Comparison of ENCODE assay signal across 1 cellular context in the genomic region with DNA sequence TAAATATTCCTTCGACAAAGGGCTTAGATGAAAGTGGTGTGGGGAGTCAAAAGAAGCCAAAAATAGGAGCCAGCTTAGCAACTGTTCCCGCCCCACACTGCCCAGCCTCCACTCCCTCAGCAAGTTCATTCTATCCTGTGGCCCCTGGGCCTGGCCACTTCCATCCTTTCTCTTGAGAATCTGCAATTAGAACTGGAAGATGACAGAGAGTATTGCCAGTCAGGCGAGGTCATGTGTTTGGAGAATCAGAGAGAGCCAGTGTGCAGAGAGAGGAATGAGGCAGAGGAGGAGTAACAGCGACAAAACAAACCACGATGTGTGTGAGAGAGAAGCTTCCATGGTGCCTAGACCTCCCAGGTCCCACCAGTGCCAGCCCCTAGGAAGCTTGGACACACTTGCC.
TF ChIP-seq lines count a peak whose summit lies in the region.

No MANE protein-coding gene starts in this region.

TF ChIP-seq in H1, 55 proteins besides CTCF, POLR2A, EP300 and RAD21:
- no peak for TF ChIP-seq BCL11A (IDR thresholded peaks at IDR 0.05; ENCODE audit: low read depth in 2 of 2, low read length in 2 of 2)
- TF ChIP-seq EGR1 (IDR thresholded peaks at IDR 0.05; ENCODE audit: borderline replicate concordance, low read depth, low read length), result no peak
- no peak for TF ChIP-seq CBX8 (IDR thresholded peaks at IDR 0.05; ENCODE audit: borderline replicate concordance, low read depth, low read length)
- no peak for TF ChIP-seq YY1 (IDR thresholded peaks at IDR 0.05; ENCODE audit: low read depth, low read length)
- no peak for TF ChIP-seq SIRT6 (IDR thresholded peaks at IDR 0.05; ENCODE audit: low read length)
- TF ChIP-seq ATF2 (IDR thresholded peaks at IDR 0.05; ENCODE audit: low read length), result no peak
- TF ChIP-seq KDM4A (IDR thresholded peaks at IDR 0.05; ENCODE audit: low read depth, low read length, severe bottlenecking), result no peak
- no peak for TF ChIP-seq SUZ12 (IDR thresholded peaks at IDR 0.05; ENCODE audit: low read length)
- TF ChIP-seq HDAC2 (IDR thresholded peaks at IDR 0.05; ENCODE audit: borderline replicate concordance in 1 of 2, low read depth in 2 of 2, low read length in 2 of 2), result no peak
- no peak for TF ChIP-seq JUND (IDR thresholded peaks at IDR 0.05; ENCODE audit: low read length)
- TF ChIP-seq ATF3 (IDR thresholded peaks at IDR 0.05; ENCODE audit: insufficient read depth, low read depth, low read length), result no peak
- TF ChIP-seq FOSL1 (IDR thresholded peaks at IDR 0.05; ENCODE audit: insufficient read depth, low read depth, low read length), result no peak
- TF ChIP-seq ZNF274 (IDR thresholded peaks at IDR 0.05; ENCODE audit: borderline replicate concordance, extremely low read depth, low read length), result no peak
- no peak for TF ChIP-seq RXRA (IDR thresholded peaks at IDR 0.05; ENCODE audit: insufficient read depth, low read depth, low read length)
- TF ChIP-seq SP4 (IDR thresholded peaks at IDR 0.05; ENCODE audit: low read length), result no peak
- no peak for TF ChIP-seq SP1 (IDR thresholded peaks at IDR 0.05; ENCODE audit: low read depth, low read length)
- TF ChIP-seq POLR2AphosphoS5 (IDR thresholded peaks at IDR 0.05; ENCODE audit: low read depth, low read length), result no peak
- TF ChIP-seq CTBP2 (IDR thresholded peaks at IDR 0.05; ENCODE audit: borderline replicate concordance, insufficient read depth, insufficient read length, low read length), result no peak
- no peak for TF ChIP-seq PHF8 (conservative IDR thresholded peaks at IDR 0.05; ENCODE audit: low read depth, low read length)
- no peak for TF ChIP-seq MAFK (IDR thresholded peaks at IDR 0.05; ENCODE audit: low read depth, low read length)
